Comparison of ENCODE assay signal across 9 cellular contexts in genomic region chr1:9787702-9788101, GRCh38.
DNase-seq lines count a peak whose midpoint lies in the region; ATAC-seq lines count a peak whose summit lies in the region.
"Had no signal": no experiment of that assay in that cellular context is flagged by ENCODE, and none has a peak within 500 bp of the region (broad histone marks: within the 10 kb centered on the region; RNA-seq: fewer than 3 reads in every experiment).

No MANE protein-coding gene starts in this region.

- ATAC-seq in HG02981 (IDR thresholded peaks at IDR 0.05; ENCODE audit: unreplicated experiment) = peak; percentile 66

- H3K4me3 ChIP-seq in GM08714 (ENCODE audit: low read length) = peak overlapping the region; percentile 45; the same call in 1 of the 2 replicates
- H3K4me3 ChIP-seq: uterus had no signal

- DNase-seq in activated CD4-positive, CD25-positive, alpha-beta regulatory T cell treated with anti-CD3 and anti-CD28 coated beads, Interleukin-2, amount 50 U/mL, for 16 hours (ENCODE audit: low read depth, low spot score) = peak; percentile 44
- DNase-seq in medulla oblongata (ENCODE audit: extremely low spot score) (peak; percentile 22), HuH-7.5 (ENCODE audit: low spot score) (no peak), GDM1 (lab: John Stamatoyannopoulos, UW) (no peak), kidney glomerular epithelial cell (lab: John Stamatoyannopoulos, UW) (no peak), COR-L47 (lab: John Stamatoyannopoulos, UW) (no peak)
- DNase-seq: uterus had no signal

Comparison
In these comparisons a context has a peak if more than half of its experiments do, and no peak if none do; other contexts are left out.
1. DNase-seq: peak in activated CD4-positive, CD25-positive, alpha-beta regulatory T cell treated with anti-CD3 and anti-CD28 coated beads, Interleukin-2, amount 50 U/mL, for 16 hours (single experiment) and medulla oblongata (single experiment); none in HuH-7.5 (single experiment), GDM1 (single experiment), kidney glomerular epithelial cell (single experiment) and COR-L47 (single experiment).